9 cellular contexts compared by ENCODE assay signal in genomic region chr14:105075364-105076295, GRCh38. TPM values are rescaled to one million over a fixed set of nuclear protein-coding genes. Genes with fewer than 3 reads are reported as not detected.
DNase-seq lines count a peak whose midpoint lies in the region; ATAC-seq, FAIRE-seq and TF ChIP-seq lines count a peak whose summit lies in the region.
"Had no signal": no experiment of that assay in that cellular context is flagged by ENCODE, and none has a peak within 500 bp of the region (broad histone marks: within the 10 kb centered on the region; RNA-seq: fewer than 3 reads in every experiment).

No MANE protein-coding gene starts in this region.

- H3K27ac ChIP-seq in H1 (ENCODE audit: low read depth, low read length) (no peak overlapping the region), sigmoid colon (no peak overlapping the region)

- intact Hi-C loops in sigmoid colon (cut with DNase I): no loop called here

- peak overlapping the region; percentile 44 for H3K4ac ChIP-seq in H1 (replicated peaks; ENCODE audit: insufficient read length, low read depth, low read length)

- H3K4me3 ChIP-seq in GM06990 (replicated peaks; ENCODE audit: low read depth, low read length) (no peak overlapping the region), H1 (ENCODE audit: extremely low read depth in 1 of 4, insufficient read depth in 2 of 4, low read depth in 3 of 4, low read length in 4 of 4) (peak overlapping the region in 1 of 4 experiments; percentile 30; a peak in 2 of 8 replicates), sigmoid colon (peak overlapping the region in 2 of 4 donors; percentile 12 to 13)

- H2AK5ac ChIP-seq in H1 (ENCODE audit: low read depth, low read length): no peak overlapping the region

- H3K23ac ChIP-seq in H1 (ENCODE audit: insufficient read length): no peak overlapping the region

- peak; percentile 8 for TF ChIP-seq CTCF in GM06990 (IDR thresholded peaks at IDR 0.05; ENCODE audit: insufficient read depth, low read length, poor library complexity, severe bottlenecking)
- TF ChIP-seq CTCF in H1 (IDR thresholded peaks at IDR 0.05; ENCODE audit: control extremely low read depth in 1 of 3, insufficient read depth in 1 of 3, low read depth in 1 of 3, low read length in 3 of 3): no peak
- TF ChIP-seq CTCF in sigmoid colon (IDR thresholded peaks at IDR 0.05): no peak

- ATAC-seq in GM21786 (IDR thresholded peaks at IDR 0.05; ENCODE audit: unreplicated experiment): peak; percentile 51
- ATAC-seq in HG02970 (IDR thresholded peaks at IDR 0.05; ENCODE audit: low FRiP score, unreplicated experiment): no peak

- peak overlapping the region; percentile 71 for H3K18ac ChIP-seq in H1 (ENCODE audit: extremely low read depth, low read length)

- H2AFZ ChIP-seq in H1 (ENCODE audit: low read length): 0 out of 2 replicates have a peak overlapping the region, but pooled peaks have one; percentile 83

- peak overlapping the region; percentile 59 for H4K5ac ChIP-seq in H1 (ENCODE audit: insufficient read length, low read depth, low read length)

- CTCF ChIA-PET in H1 (lab: Charles Lee; ENCODE audit: partially characterized antibody): interaction anchor here (0.5 to 3.9 kb wide), 12 partner anchors 9 to 1648 kb away, joined by 3 to 25 read pairs (median 4); no protein-coding TSS in a partner anchor

- no peak overlapping the region for H3K56ac ChIP-seq in H1 (replicated peaks; ENCODE audit: insufficient read length, low read depth, low read length)

- DNase-seq in GM06990 (ENCODE audit: extremely low read depth, insufficient read length): peak; percentile 86
- peak; percentile 86 to 95 for DNase-seq in NCI-H524 (lab: John Stamatoyannopoulos, UW)
- DNase-seq in H1 (ENCODE audit: low read depth in 1 of 2, low spot score in 2 of 2): no peak
- DNase-seq in sigmoid colon: peak; percentile 64
- DNase-seq in DMS53 (lab: John Stamatoyannopoulos, UW): no peak
- no peak for DNase-seq in effector CD4-positive, alpha-beta T cell

- peak overlapping the region; percentile 90 for H2BK20ac ChIP-seq in H1 (ENCODE audit: low read length)

- H2BK15ac ChIP-seq in H1 (ENCODE audit: low read length): peak overlapping the region; percentile 97; the same call in 1 of the 2 replicates

- no peaks in the 10 kb centered on the region for H3K79me2 ChIP-seq in H1 (ENCODE audit: control insufficient read depth in 1 of 2, insufficient read depth in 2 of 2, low read length in 2 of 2)

- no peaks in the 10 kb centered on the region for H3K79me1 ChIP-seq in H1 (ENCODE audit: low read depth, low read length)

- H4K20me1 ChIP-seq in H1 (replicated peaks in 1 of 2; ENCODE audit: control insufficient read depth in 1 of 2, insufficient read depth in 2 of 2, low read length in 2 of 2): peaks cover 0 to 3% of the 10 kb centered on the region in 2 experiments

- POLR2A ChIA-PET in H1 (lab: Charles Lee; ENCODE audit: partially characterized antibody): interaction anchor here (0.6 to 2.8 kb wide), 3 partner anchors 9 to 352 kb away, joined by 3 to 9 read pairs (median 4); no protein-coding TSS in a partner anchor

- H3K23me2 ChIP-seq in H1 (ENCODE audit: low read depth, low read length): no peaks in the 10 kb centered on the region

- H4K91ac ChIP-seq in H1 (replicated peaks; ENCODE audit: insufficient read length, low read length): peak overlapping the region; percentile 68

- H3K4me1 ChIP-seq in H1 (replicated peaks in 1 of 4; ENCODE audit: control insufficient read depth in 3 of 4, insufficient read depth in 4 of 4, low read length in 3 of 4) (peaks cover 0 to 14% (median 5%) of the 10 kb centered on the region in 4 experiments; a peak in 6 of 7 replicates), sigmoid colon (peaks cover 0 to 7% (median 0%) of the 10 kb centered on the region in 4 donors)

- peak overlapping the region; percentile 35; the same call in 1 of the 2 replicates for H2BK12ac ChIP-seq in H1 (ENCODE audit: low read depth, low read length)

- no peak overlapping the region for H2BK5ac ChIP-seq in H1 (ENCODE audit: low read depth, low read length)

- H3K14ac ChIP-seq in H1 (ENCODE audit: insufficient read length): no peak overlapping the region

- H3K9ac ChIP-seq in H1 (replicated peaks in 1 of 4; ENCODE audit: extremely low read depth in 1 of 4, low read depth in 3 of 4, low read length in 3 of 4): no peak overlapping the region; a peak in 1 of 7 replicates

- TF ChIP-seq POLR2A in H1 (IDR thresholded peaks at IDR 0.05; ENCODE audit: control extremely low read depth in 1 of 2, low read depth in 2 of 2, low read length in 2 of 2) (no peak), sigmoid colon (IDR thresholded peaks at IDR 0.05) (no peak)

- peak overlapping the region in 1 of 2 experiments; percentile 22; a peak in 2 of 4 replicates for H3K4me2 ChIP-seq in H1 (ENCODE audit: insufficient read depth in 1 of 2, low read depth in 2 of 2, low read length in 2 of 2)

- no peak overlapping the region; the same call in none of the 2 replicates for H4K8ac ChIP-seq in H1 (ENCODE audit: extremely low read depth, insufficient read depth, low read length)

- H3K9me3 ChIP-seq in H1 (ENCODE audit: insufficient read depth in 2 of 2, low read depth in 1 of 2, low read length in 1 of 2) (peaks cover 0 to 6% of the 10 kb centered on the region in 2 experiments; a peak in 1 of 4 replicates), sigmoid colon (no peaks in the 10 kb centered on the region)

- TF ChIP-seq EP300 in H1 (IDR thresholded peaks at IDR 0.05; ENCODE audit: borderline replicate concordance in 1 of 2, low read depth in 2 of 2, low read length in 2 of 2): no peak
- no peak for TF ChIP-seq EP300 in sigmoid colon (IDR thresholded peaks at IDR 0.05)

- no peak for TF ChIP-seq RAD21 in H1 (IDR thresholded peaks at IDR 0.05 in 1 of 2, conservative IDR thresholded peaks at IDR 0.05 in 1 of 2; ENCODE audit: low read depth in 2 of 2, low read length in 2 of 2)

- 60% methylated on average over 21 of the region's 24 CpGs; no CpG with 5 or more reads in 1 of the 2 experiments for WGBS in H1 (ENCODE audit: extremely low coverage in 1 of 2, insufficient coverage in 1 of 2, insufficient read length in 1 of 2, insufficient replicate concordance in 2 of 2, low coverage in 1 of 2, low lambda C conversion rate in 2 of 2, missing lambda C conversion rate in 1 of 2), 2 experiments
- WGBS in sigmoid colon, 2 donors: 41 to 43% methylated on average over 24 of the region's 24 CpGs

- H2BK120ac ChIP-seq in H1 (replicated peaks; ENCODE audit: low read depth, low read length): peak overlapping the region; percentile 50

- H3K36me3 ChIP-seq in GM06990 (ENCODE audit: control insufficient read depth, insufficient read depth, low read length) (no peaks in the 10 kb centered on the region), H1 (ENCODE audit: control insufficient read depth in 2 of 4, insufficient read depth in 4 of 4, low read length in 3 of 4) (no peaks in the 10 kb centered on the region), sigmoid colon (no peaks in the 10 kb centered on the region)

- no peaks in the 10 kb centered on the region for H3K27me3 ChIP-seq in GM06990 (replicated peaks; ENCODE audit: control insufficient read depth, insufficient read depth, low read length)
- H3K27me3 ChIP-seq in H1 (replicated peaks in 1 of 4; ENCODE audit: control insufficient read depth in 3 of 4, extremely low read depth in 1 of 4, insufficient read depth in 3 of 4, low read length in 3 of 4): no peaks in the 10 kb centered on the region
- H3K27me3 ChIP-seq in sigmoid colon: peaks cover 13 to 60% (median 47%) of the 10 kb centered on the region in 3 donors

- no peak for FAIRE-seq in H1 (lab: Jason Lieb, UNC)
- FAIRE-seq: colon had no signal

TF ChIP-seq in H1, 55 proteins besides CTCF, POLR2A, EP300 and RAD21 (continues in another document):
- TF ChIP-seq KDM5A (IDR thresholded peaks at IDR 0.05; ENCODE audit: low read length): no peak
- no peak for TF ChIP-seq YY1 (IDR thresholded peaks at IDR 0.05; ENCODE audit: low read depth, low read length)
- TF ChIP-seq, protein P1, sequence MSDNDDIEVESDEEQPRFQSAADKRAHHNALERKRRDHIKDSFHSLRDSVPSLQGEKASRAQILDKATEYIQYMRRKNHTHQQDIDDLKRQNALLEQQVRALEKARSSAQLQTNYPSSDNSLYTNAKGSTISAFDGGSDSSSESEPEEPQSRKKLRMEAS (IDR thresholded peaks at IDR 0.05): no peak

RNA-seq across cellular contexts. Expression of gene GPR132, which starts 10.4 kb away (rescaled TPM):
- not detected in 2 replicates for total RNA-seq in H1 (2021; fragmentation: NEBNext Ultra II Directional; extraction: Animal tissue kit (Norgen Biotek cat#: 25700))
- polyA plus RNA-seq in H1 (2011; rRNA removed): 0.11 and 0.28 TPM in 2 replicates
- 0.26 TPM for polyA plus RNA-seq in H1 (2011; cell fraction: cytosol; rRNA removed)
- polyA plus RNA-seq in H1 (2011; cell fraction: nucleus; rRNA removed): 0.54 TPM
- polyA plus RNA-seq in H1 (2012, experiment 1 of 2): 0.09 to 0.15 TPM (median 0.15 TPM) in 3 of 4 replicates, not detected in the other
- polyA plus RNA-seq in H1 (2012, experiment 2 of 2): 0.21 TPM
- polyA plus RNA-seq in H1 (2013, experiment 1 of 2): not detected
- 0.04 TPM for polyA plus RNA-seq in H1 (2013, experiment 2 of 2)
- 0.16 TPM in 1 of 2 replicates, not detected in the other for polyA minus RNA-seq in H1 (2011; rRNA and poly(A)+ RNA removed)
- polyA minus RNA-seq in H1 (2011; cell fraction: cytosol; rRNA and poly(A)+ RNA removed): not detected
- not detected for polyA minus RNA-seq in H1 (2011; cell fraction: nucleus; rRNA and poly(A)+ RNA removed)
- total RNA-seq in sigmoid colon: 1 to 10 TPM; 1.8 to 2.3 (median 2.0) TPM
- polyA plus RNA-seq in sigmoid colon: 1 to 10 TPM in 2 of 3 donors, under 1 TPM in 1; 0.60 to 8.4 (median 1.4) TPM

RNA-seq across cellular contexts. Expression of gene CDCA4, which starts 54.7 kb away (rescaled TPM):
- 48.6 and 49.9 TPM in 2 replicates for total RNA-seq in H1 (2021; fragmentation: NEBNext Ultra II Directional; extraction: Animal tissue kit (Norgen Biotek cat#: 25700))
- 62.4 and 80.6 TPM in 2 replicates for polyA plus RNA-seq in H1 (2011; rRNA removed)
- 50.8 TPM for polyA plus RNA-seq in H1 (2011; cell fraction: cytosol; rRNA removed)
- 39.8 TPM for polyA plus RNA-seq in H1 (2011; cell fraction: nucleus; rRNA removed)
- 37.3 to 58.6 TPM (median 48.3 TPM) in 4 replicates for polyA plus RNA-seq in H1 (2012, experiment 1 of 2)
- 47.6 TPM for polyA plus RNA-seq in H1 (2012, experiment 2 of 2)
- 33.4 TPM for polyA plus RNA-seq in H1 (2013, experiment 1 of 2)
- 33.4 TPM for polyA plus RNA-seq in H1 (2013, experiment 2 of 2)
- polyA minus RNA-seq in H1 (2011; rRNA and poly(A)+ RNA removed): 29.7 and 32.5 TPM in 2 replicates
- 32.9 TPM for polyA minus RNA-seq in H1 (2011; cell fraction: cytosol; rRNA and poly(A)+ RNA removed)
- 18.1 TPM for polyA minus RNA-seq in H1 (2011; cell fraction: nucleus; rRNA and poly(A)+ RNA removed)
- 1 to 10 TPM; 5.0 to 7.6 (median 5.6) TPM for total RNA-seq in sigmoid colon
- 10 to 100 TPM in 1 of 3 donors, 1 to 10 TPM in 2; 2.4 to 11.3 (median 3.9) TPM for polyA plus RNA-seq in sigmoid colon

Comparison
In these comparisons a context has a peak if more than half of its experiments do, and no peak if none do; other contexts are left out.
1. DNase-seq: peak in GM06990 (single experiment), NCI-H524 (2 of 2) and sigmoid colon (single experiment); none in H1 (0 of 2), DMS53 (single experiment) and effector CD4-positive, alpha-beta T cell (single experiment).